1 cellular context compared by ENCODE assay signal in the genomic region with DNA sequence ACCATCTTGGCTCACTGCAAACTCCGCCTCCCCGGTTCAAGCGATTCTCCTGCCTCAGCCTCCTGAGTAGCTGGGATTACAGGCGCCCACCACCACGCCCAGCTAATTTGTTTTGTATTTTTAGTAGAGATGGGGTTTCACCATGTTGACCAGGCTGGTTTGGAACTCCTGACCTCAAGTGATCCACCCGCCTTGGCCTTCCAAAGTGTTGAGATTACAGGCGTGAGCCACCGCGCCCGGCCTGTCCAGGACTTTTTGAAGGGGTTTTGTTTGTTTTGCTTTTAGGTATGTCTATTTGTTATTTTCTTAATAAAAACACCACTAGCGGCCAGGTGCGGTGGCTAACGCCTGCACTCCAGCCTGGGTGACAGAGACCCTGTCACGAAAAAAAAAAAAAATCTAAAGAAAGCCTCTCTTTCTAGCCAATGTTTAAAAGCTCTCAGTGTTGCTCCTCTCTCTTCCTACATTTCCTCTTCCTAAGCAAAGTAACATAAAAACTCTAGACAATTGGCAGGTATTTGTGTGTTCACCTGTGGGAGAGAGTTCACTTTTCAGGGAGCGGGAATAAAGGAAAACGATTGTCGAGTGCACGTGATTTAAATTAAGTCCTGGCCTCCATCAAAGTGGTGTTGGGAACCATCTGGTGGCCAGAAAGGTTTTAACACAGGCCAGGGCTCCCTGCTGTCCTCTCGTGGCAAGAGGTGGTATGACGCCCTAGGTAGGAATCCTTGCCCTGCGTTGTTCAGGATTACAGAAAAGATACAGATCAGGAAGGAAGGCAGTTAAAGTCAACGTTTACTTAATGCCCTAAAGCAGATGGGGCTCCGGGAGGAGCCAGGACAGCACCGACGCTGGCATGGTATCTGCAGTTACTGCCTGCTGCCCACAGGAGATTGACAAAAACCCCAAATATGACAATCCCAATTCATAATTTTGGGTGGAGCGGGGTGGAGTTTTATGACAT.
A peak's percentile ranks its signal among the peaks of the same experiment; 100 is the strongest.
TF ChIP-seq lines count a peak whose summit lies in the region.

No MANE protein-coding gene starts in this region.

TF ChIP-seq in K562, 482 proteins besides CTCF, POLR2A, EP300 and RAD21 (continued from another document and continues in another):
- TF ChIP-seq, protein P1, sequence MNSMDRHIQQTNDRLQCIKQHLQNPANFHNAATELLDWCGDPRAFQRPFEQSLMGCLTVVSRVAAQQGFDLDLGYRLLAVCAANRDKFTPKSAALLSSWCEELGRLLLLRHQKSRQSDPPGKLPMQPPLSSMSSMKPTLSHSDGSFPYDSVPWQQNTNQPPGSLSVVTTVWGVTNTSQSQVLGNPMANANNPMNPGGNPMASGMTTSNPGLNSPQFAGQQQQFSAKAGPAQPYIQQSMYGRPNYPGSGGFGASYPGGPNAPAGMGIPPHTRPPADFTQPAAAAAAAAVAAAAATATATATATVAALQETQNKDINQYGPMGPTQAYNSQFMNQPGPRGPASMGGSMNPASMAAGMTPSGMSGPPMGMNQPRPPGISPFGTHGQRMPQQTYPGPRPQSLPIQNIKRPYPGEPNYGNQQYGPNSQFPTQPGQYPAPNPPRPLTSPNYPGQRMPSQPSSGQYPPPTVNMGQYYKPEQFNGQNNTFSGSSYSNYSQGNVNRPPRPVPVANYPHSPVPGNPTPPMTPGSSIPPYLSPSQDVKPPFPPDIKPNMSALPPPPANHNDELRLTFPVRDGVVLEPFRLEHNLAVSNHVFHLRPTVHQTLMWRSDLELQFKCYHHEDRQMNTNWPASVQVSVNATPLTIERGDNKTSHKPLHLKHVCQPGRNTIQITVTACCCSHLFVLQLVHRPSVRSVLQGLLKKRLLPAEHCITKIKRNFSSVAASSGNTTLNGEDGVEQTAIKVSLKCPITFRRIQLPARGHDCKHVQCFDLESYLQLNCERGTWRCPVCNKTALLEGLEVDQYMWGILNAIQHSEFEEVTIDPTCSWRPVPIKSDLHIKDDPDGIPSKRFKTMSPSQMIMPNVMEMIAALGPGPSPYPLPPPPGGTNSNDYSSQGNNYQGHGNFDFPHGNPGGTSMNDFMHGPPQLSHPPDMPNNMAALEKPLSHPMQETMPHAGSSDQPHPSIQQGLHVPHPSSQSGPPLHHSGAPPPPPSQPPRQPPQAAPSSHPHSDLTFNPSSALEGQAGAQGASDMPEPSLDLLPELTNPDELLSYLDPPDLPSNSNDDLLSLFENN (IDR thresholded peaks at IDR 0.05; ENCODE audit: low read depth in 2 of 2, low read length in 2 of 2) = no peak; a peak in 1 of 4 replicates
- no peak for TF ChIP-seq ZNF133 (CRISPR knock-in tag; IDR thresholded peaks at IDR 0.05)
- TF ChIP-seq YY1 (IDR thresholded peaks at IDR 0.05; ENCODE audit: borderline replicate concordance in 1 of 3, control insufficient read depth in 1 of 3, extremely low read depth in 1 of 3, insufficient read depth in 3 of 3, insufficient read length in 1 of 3, insufficient replicate concordance in 2 of 3, low read depth in 1 of 3, low read length in 2 of 3) = peak in 2 of 3 experiments; percentile 57 to 69
- no peak for TF ChIP-seq E2F3 (CRISPR knock-in tag; IDR thresholded peaks at IDR 0.05)
- no peak for TF ChIP-seq BCOR (IDR thresholded peaks at IDR 0.05)
- no peak for TF ChIP-seq MBD1 (CRISPR knock-in tag; IDR thresholded peaks at IDR 0.05)
- no peak for TF ChIP-seq SIN3A (IDR thresholded peaks at IDR 0.05; ENCODE audit: borderline replicate concordance in 2 of 2, control insufficient read depth in 1 of 2, low read depth in 2 of 2, low read length in 2 of 2)
- no peak for TF ChIP-seq SNRNP70 (optimal IDR thresholded peaks at IDR 0.05; ENCODE audit: low read depth, low read length)
- TF ChIP-seq, protein P2, sequence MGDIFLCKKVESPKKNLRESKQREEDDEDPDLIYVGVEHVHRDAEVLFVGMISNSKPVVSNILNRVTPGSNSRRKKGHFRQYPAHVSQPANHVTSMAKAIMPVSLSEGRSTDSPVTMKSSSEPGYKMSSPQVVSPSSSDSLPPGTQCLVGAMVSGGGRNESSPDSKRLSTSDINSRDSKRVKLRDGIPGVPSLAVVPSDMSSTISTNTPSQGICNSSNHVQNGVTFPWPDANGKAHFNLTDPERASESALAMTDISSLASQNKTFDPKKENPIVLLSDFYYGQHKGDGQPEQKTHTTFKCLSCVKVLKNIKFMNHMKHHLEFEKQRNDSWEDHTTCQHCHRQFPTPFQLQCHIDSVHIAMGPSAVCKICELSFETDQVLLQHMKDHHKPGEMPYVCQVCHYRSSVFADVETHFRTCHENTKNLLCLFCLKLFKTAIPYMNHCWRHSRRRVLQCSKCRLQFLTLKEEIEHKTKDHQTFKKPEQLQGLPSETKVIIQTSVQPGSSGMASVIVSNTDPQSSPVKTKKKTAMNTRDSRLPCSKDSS (IDR thresholded peaks at IDR 0.05; ENCODE audit: low read depth, partially characterized antibody) = no peak
- TF ChIP-seq CAMTA2 (CRISPR knock-in tag; conservative IDR thresholded peaks at IDR 0.05) = no peak
- peak; percentile 41; the same call in 1 of the 2 replicates for TF ChIP-seq TCF7 (IDR thresholded peaks at IDR 0.05; ENCODE audit: borderline replicate concordance)
- peak; percentile 76; the same call in 1 of the 2 replicates for TF ChIP-seq MYNN (IDR thresholded peaks at IDR 0.05)
- TF ChIP-seq MYNN (CRISPR knock-in tag; IDR thresholded peaks at IDR 0.05) = no peak
- 0 out of 2 replicates have a peak, but pooled peaks have one; percentile 7 for TF ChIP-seq EGR1 (conservative IDR thresholded peaks at IDR 0.05)
- no peak for TF ChIP-seq RBM34 (IDR thresholded peaks at IDR 0.05; ENCODE audit: borderline replicate concordance, insufficient read depth, low read length)
- no peak for TF ChIP-seq RBM25 (IDR thresholded peaks at IDR 0.05; ENCODE audit: low read depth, low read length, severe bottlenecking)
- TF ChIP-seq ZNF75A (CRISPR knock-in tag; IDR thresholded peaks at IDR 0.05) = no peak
- no peak for TF ChIP-seq PTBP1 (IDR thresholded peaks at IDR 0.05; ENCODE audit: low read depth, low read length)
- TF ChIP-seq PATZ1 (CRISPR knock-in tag; IDR thresholded peaks at IDR 0.05; ENCODE audit: borderline replicate concordance) = no peak
- TF ChIP-seq CEBPZ (IDR thresholded peaks at IDR 0.05; ENCODE audit: borderline replicate concordance, low read depth, low read length) = no peak
- no peak for TF ChIP-seq HMG20A (CRISPR knock-in tag; conservative IDR thresholded peaks at IDR 0.05)
- TF ChIP-seq EWSR1 (IDR thresholded peaks at IDR 0.05; ENCODE audit: borderline replicate concordance, low read depth, partially characterized antibody) = no peak
- TF ChIP-seq, protein P3, sequence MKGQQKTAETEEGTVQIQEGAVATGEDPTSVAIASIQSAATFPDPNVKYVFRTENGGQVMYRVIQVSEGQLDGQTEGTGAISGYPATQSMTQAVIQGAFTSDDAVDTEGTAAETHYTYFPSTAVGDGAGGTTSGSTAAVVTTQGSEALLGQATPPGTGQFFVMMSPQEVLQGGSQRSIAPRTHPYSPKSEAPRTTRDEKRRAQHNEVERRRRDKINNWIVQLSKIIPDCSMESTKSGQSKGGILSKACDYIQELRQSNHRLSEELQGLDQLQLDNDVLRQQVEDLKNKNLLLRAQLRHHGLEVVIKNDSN (CRISPR knock-in tag; IDR thresholded peaks at IDR 0.05) = peak; percentile 70
- no peak for TF ChIP-seq ZNF830 (CRISPR knock-in tag; IDR thresholded peaks at IDR 0.05)
- peak in 1 of 2 experiments; percentile 58; a peak in 1 of 3 replicates for TF ChIP-seq CBX3 (IDR thresholded peaks at IDR 0.05; ENCODE audit: borderline replicate concordance in 1 of 2, low read length in 2 of 2)
- TF ChIP-seq LARP7 (IDR thresholded peaks at IDR 0.05) = no peak
- TF ChIP-seq, protein P4, sequence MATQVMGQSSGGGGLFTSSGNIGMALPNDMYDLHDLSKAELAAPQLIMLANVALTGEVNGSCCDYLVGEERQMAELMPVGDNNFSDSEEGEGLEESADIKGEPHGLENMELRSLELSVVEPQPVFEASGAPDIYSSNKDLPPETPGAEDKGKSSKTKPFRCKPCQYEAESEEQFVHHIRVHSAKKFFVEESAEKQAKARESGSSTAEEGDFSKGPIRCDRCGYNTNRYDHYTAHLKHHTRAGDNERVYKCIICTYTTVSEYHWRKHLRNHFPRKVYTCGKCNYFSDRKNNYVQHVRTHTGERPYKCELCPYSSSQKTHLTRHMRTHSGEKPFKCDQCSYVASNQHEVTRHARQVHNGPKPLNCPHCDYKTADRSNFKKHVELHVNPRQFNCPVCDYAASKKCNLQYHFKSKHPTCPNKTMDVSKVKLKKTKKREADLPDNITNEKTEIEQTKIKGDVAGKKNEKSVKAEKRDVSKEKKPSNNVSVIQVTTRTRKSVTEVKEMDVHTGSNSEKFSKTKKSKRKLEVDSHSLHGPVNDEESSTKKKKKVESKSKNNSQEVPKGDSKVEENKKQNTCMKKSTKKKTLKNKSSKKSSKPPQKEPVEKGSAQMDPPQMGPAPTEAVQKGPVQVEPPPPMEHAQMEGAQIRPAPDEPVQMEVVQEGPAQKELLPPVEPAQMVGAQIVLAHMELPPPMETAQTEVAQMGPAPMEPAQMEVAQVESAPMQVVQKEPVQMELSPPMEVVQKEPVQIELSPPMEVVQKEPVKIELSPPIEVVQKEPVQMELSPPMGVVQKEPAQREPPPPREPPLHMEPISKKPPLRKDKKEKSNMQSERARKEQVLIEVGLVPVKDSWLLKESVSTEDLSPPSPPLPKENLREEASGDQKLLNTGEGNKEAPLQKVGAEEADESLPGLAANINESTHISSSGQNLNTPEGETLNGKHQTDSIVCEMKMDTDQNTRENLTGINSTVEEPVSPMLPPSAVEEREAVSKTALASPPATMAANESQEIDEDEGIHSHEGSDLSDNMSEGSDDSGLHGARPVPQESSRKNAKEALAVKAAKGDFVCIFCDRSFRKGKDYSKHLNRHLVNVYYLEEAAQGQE (CRISPR knock-in tag; IDR thresholded peaks at IDR 0.05; ENCODE audit: low read depth) = no peak
- peak; percentile 69; the same call in 1 of the 2 replicates for TF ChIP-seq AFF4 (CRISPR knock-in tag; IDR thresholded peaks at IDR 0.05)
- no peak for TF ChIP-seq ZNF224 (CRISPR knock-in tag; IDR thresholded peaks at IDR 0.05)
- TF ChIP-seq NFE2 (IDR thresholded peaks at IDR 0.05; ENCODE audit: low read depth) = no peak
